In the genomic region with DNA sequence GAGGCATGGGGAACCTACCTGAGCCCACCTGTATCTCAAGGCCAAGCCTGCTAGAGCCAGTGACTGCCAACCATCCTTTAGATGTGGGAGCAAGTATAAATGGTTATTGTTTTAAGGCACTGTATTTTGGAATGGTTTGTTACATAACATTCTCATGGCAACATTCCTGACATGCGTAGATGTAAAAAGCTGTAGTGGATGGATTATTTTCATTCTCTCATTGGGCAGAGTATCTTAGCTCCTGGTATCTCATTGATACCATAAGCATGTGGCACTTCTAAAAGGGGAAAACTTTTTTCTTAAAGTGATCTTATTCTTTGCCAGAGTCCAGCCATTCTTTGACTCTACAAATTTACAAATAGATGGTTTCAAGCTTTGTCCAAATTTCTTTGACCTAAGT, we compare ENCODE assay signal across 19 cellular contexts.
"Had no signal": no experiment of that assay in that cellular context is flagged by ENCODE, and none has a peak within 500 bp of the region (broad histone marks: within the 10 kb centered on the region; RNA-seq: fewer than 3 reads in every experiment).

No MANE protein-coding gene starts in this region.

- DNase-seq: stimulated activated CD4-positive, alpha-beta T cell treated with anti-CD3 and anti-CD28 coated beads, Interleukin-2, amount 100 ng/mL, for 24 hours; stimulated activated CD4-positive, alpha-beta T cell treated with anti-CD3 and anti-CD28 coated beads, Interleukin-4, amount 100 ng/mL, for 1 hour; stimulated activated CD4-positive, alpha-beta T cell treated with anti-CD3 and anti-CD28 coated beads, Interleukin-4, amount 100 ng/mL, for 24 hours; stimulated activated CD4-positive, alpha-beta T cell treated with anti-CD3 and anti-CD28 coated beads, Interleukin-4, amount 100 ng/mL, for 4 hours; stimulated activated CD8-positive, alpha-beta memory T cell treated with anti-CD3 and anti-CD28 coated beads, Interleukin-4, amount 100 ng/mL, for 48 hours; stimulated activated naive B cell treated with anti-CD40 and anti-IgM and Interleukin-4, amounts not matched to agents 10 μg/mL and 1 μg/mL and 100 μg/mL, for 72 hours; stimulated activated naive CD4-positive, alpha-beta T cell; stimulated activated naive CD4-positive, alpha-beta T cell treated with Interleukin-2 at 50 U/mL for 16 hours; stimulated activated naive CD8-positive, alpha-beta T cell treated with anti-CD3 and anti-CD28 coated beads, Interleukin-15, amount 100 ng/mL, for 72 hours; stimulated activated naive CD8-positive, alpha-beta T cell treated with anti-CD3 and anti-CD28 coated beads, Interleukin-15, Interleukin-2, amounts not matched to agents 100 U/mL and 50 U/mL, for 24 hours; stomach; substantia nigra; testis; thyroid gland; tibial artery; transverse colon; trophoblast cell; upper lobe of left lung; uterus had no signal
